8 cellular contexts compared by ENCODE assay signal in the genomic region with DNA sequence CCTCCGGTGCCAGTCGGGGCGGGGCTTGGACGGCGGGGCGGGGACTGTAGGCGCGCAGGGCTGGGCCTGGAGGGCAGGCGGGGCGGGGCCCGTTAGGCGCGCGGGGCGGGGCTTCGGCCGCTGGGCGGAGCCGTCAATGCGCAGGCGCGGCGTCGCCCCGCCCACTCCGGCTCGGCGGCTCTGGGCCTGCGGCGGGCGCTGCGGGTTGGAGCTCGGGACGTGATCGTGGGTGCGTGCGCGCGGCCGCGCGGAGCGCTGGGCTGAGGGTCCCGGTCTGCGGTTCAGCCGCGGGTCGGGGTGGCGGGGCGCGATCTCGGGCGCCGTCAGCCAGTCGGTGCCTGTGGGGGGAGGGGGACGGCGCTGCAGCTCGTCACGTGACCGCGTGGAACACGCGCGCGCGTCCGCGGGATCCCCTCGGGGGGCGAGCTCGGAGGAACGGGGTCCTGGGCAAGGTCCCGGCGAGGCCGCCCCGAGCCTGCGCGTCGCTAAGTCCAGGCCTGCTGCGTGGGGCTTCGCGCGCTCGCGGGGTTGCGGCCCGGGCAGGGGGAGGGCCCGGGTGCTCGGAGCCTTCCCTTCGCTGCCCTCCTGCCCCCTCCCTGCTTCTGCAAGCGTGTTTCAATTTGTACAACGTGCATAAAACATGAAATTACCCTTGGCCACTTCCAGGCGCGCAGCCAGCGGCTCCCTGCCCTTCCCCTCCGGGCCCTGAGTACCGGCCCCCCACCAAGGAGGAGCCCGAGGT. TPM values are rescaled to one million over a fixed set of nuclear protein-coding genes. Genes with fewer than 3 reads are reported as not detected.
A peak's percentile ranks its signal among the peaks of the same experiment; 100 is the strongest.
DNase-seq lines count a peak whose midpoint lies in the region; ATAC-seq and TF ChIP-seq lines count a peak whose summit lies in the region.

A gene (plus strand): TSS at position 164 of the 742 bp plus-strand sequence. CDS start 595 bp downstream, outside the sequence.

- CTCF ChIA-PET in PC-9 (lab: Charles Lee) = interaction anchor here (0.6 to 1.4 kb wide), 5 partner anchors 16 to 216 kb away, joined by 3 to 12 read pairs (median 3); no protein-coding TSS in a partner anchor

- peaks cover 16% of the 10 kb centered on the region for H3K4me1 ChIP-seq in PC-9 (replicated peaks; ENCODE audit: insufficient read depth)
- H3K4me1 ChIP-seq in esophagus (ENCODE audit: control insufficient read depth in 2 of 2, insufficient read depth in 2 of 2, low read length in 1 of 2) = peaks cover 0 to 9% of the 10 kb centered on the region in 2 donors
- no peaks in the 10 kb centered on the region for H3K4me1 ChIP-seq in muscle layer of colon (ENCODE audit: insufficient read depth, low read length)

- no peak for TF ChIP-seq CTCF in PC-9 (conservative IDR thresholded peaks at IDR 0.05)

- H3K4me3 Mint-ChIP-seq in activated T-cell treated with anti-CD3 and anti-CD28 coated beads, Interleukin-2, amount 50 U/mL, for 24 hours = peak within 1 kb of the TSS; percentile 84

- POLR2A ChIA-PET in PC-9 (lab: Charles Lee; ENCODE audit: unreplicated experiment) = interaction anchor here (0.5 to 0.9 kb wide), 7 partner anchors 27 to 580 kb away, joined by 3 to 13 read pairs (median 5); a partner anchor contains a TSS

- peak; percentile 51 for DNase-seq in DMS114 treated with DMSO at 0.1 percent for 48 hours (lab: John Stamatoyannopoulos, UW; ENCODE audit: unreplicated experiment)
- DNase-seq in Jurkat, Clone E6-1 (ENCODE audit: low read depth, low spot score) = peak; percentile 50
- DNase-seq in PC-9 = peak; percentile 65 to 98
- peak; percentile 96 for DNase-seq in activated T-cell treated with anti-CD3 and anti-CD28 coated beads, Interleukin-2, amount 50 U/mL, for 24 hours
- peak; percentile 89 for DNase-seq in stimulated activated CD8-positive, alpha-beta memory T cell treated with anti-CD3 and anti-CD28 coated beads, Interleukin-7, amount 100 ng/mL, for 1 hour (ENCODE audit: low read depth in 2 of 2)

- H3K36me3 Mint-ChIP-seq in activated T-cell treated with anti-CD3 and anti-CD28 coated beads, Interleukin-2, amount 50 U/mL, for 24 hours (ENCODE audit: low read depth) = peaks cover 29% of the 10 kb centered on the region

- H3K9me2 ChIP-seq in PC-9 (ENCODE audit: insufficient read depth) = no peaks in the 10 kb centered on the region

- no peaks in the 10 kb centered on the region for H3K9me3 Mint-ChIP-seq in activated T-cell treated with anti-CD3 and anti-CD28 coated beads, Interleukin-2, amount 50 U/mL, for 24 hours

- BruUV-seq in PC-9 (replicated peaks; lab: Mats Ljungman, UMichigan) = no TSS peak

- H3K27me3 Mint-ChIP-seq in activated T-cell treated with anti-CD3 and anti-CD28 coated beads, Interleukin-2, amount 50 U/mL, for 24 hours = no peaks in the 10 kb centered on the region

- intact Hi-C loops in PC-9 (cut with micrococcal nuclease; ENCODE audit: unreplicated experiment) = loop anchor here (1.0 to 10.0 kb wide), 2 partner anchors 32 to 140 kb away; a partner anchor contains a TSS

- H3F3A ChIP-seq in PC-9 (ENCODE audit: insufficient read depth, low read depth) = peaks cover 25% of the 10 kb centered on the region

- no peaks in the 10 kb centered on the region for H3K27me3 ChIP-seq in PC-9 (ENCODE audit: insufficient read depth, low read depth)
- H3K27me3 ChIP-seq in esophagus (ENCODE audit: control insufficient read depth in 1 of 2, insufficient read depth in 2 of 2, low read length in 2 of 2) = no peaks in the 10 kb centered on the region
- no peaks in the 10 kb centered on the region for H3K27me3 ChIP-seq in muscle layer of colon (ENCODE audit: control insufficient read depth in 1 of 2, insufficient read depth in 2 of 2, low read length in 2 of 2)

- H2AFZ ChIP-seq in PC-9 = peak within 1 kb of the TSS; percentile 93

- peak within 1 kb of the TSS; percentile 83 for H3K27ac Mint-ChIP-seq in activated T-cell treated with anti-CD3 and anti-CD28 coated beads, Interleukin-2, amount 50 U/mL, for 24 hours

- WGBS in esophagus, 2 donors = 1% methylated on average over 37 to 98 of the region's 98 CpGs

- peak within 1 kb of the TSS; percentile 83 for H3K4me2 ChIP-seq in PC-9

- peaks cover 14% of the 10 kb centered on the region; the same call in 1 of the 2 replicates for H4K20me1 ChIP-seq in PC-9 (ENCODE audit: insufficient read depth)

- H3K9me3 ChIP-seq in PC-9 (ENCODE audit: insufficient read depth, low read depth) (no peaks in the 10 kb centered on the region), esophagus (ENCODE audit: control insufficient read depth in 2 of 2, insufficient read depth in 1 of 2, low read depth in 1 of 2, low read length in 1 of 2) (no peaks in the 10 kb centered on the region), muscle layer of colon (ENCODE audit: low read length) (no peaks in the 10 kb centered on the region)

- H3K79me2 ChIP-seq in PC-9 (ENCODE audit: low read depth) = peaks cover 17% of the 10 kb centered on the region; the same call in 1 of the 2 replicates

- H3K36me3 ChIP-seq in PC-9 (ENCODE audit: low read depth) (no peaks in the 10 kb centered on the region; the same call in 1 of the 2 replicates), esophagus (ENCODE audit: control insufficient read depth in 2 of 2, insufficient read depth in 2 of 2, low read length in 1 of 2) (peaks cover 0 to 4% of the 10 kb centered on the region in 2 donors), muscle layer of colon (ENCODE audit: insufficient read depth, low read length) (peaks cover 6% of the 10 kb centered on the region)

- H3K27ac ChIP-seq in PC-9 (peak within 1 kb of the TSS; percentile 36), esophagus (ENCODE audit: low read depth in 2 of 2, low read length in 1 of 2) (peak within 1 kb of the TSS; percentile 90 to 92), muscle layer of colon (ENCODE audit: low read depth, low read length) (peak within 1 kb of the TSS; percentile 81)

- H3K4me3 ChIP-seq in Jurkat, Clone E6-1 (ENCODE audit: low read length) = peak within 1 kb of the TSS; percentile 80
- H3K4me3 ChIP-seq in PC-9 = peak within 1 kb of the TSS; percentile 85
- peak within 1 kb of the TSS; percentile 76 to 97 for H3K4me3 ChIP-seq in esophagus (ENCODE audit: low read depth in 1 of 2, low read length in 2 of 2)
- peak within 1 kb of the TSS; percentile 73 for H3K4me3 ChIP-seq in muscle layer of colon (ENCODE audit: low read depth in 1 of 2, low read length in 2 of 2)

- H3K9ac ChIP-seq in muscle layer of colon (ENCODE audit: low read length) = no peak within 1 kb of the TSS

- peaks cover 64% of the 10 kb centered on the region for H3K4me1 Mint-ChIP-seq in activated T-cell treated with anti-CD3 and anti-CD28 coated beads, Interleukin-2, amount 50 U/mL, for 24 hours (ENCODE audit: low read depth)

- peak; percentile 76 for ATAC-seq in GM21576 (IDR thresholded peaks at IDR 0.05; ENCODE audit: unreplicated experiment)

RNA-seq across cellular contexts. Expression of the gene that starts here (rescaled TPM):
- polyA plus RNA-seq in Jurkat, Clone E6-1 (2012; ENCODE audit: insufficient read depth, insufficient read length) = 17.2 TPM
- total RNA-seq in PC-9 (2021) = 131 and 232 TPM in 2 replicates
- 10 to 100 TPM; 26.2 to 49.1 TPM for polyA plus RNA-seq in esophagus

Comparison
In these comparisons a context has a peak if more than half of its experiments do, and no peak if none do; other contexts are left out.
1. Peak in every context shown above with its lines: DNase-seq, ATAC-seq, H3K4me3 ChIP-seq and H3K27ac ChIP-seq.
2. H3K27ac ChIP-seq: peak in every context shown above with its lines; median percentile 91 in esophagus; 81 in muscle layer of colon; 36 in PC-9.